ENCODE assay signal across 11 cellular contexts in the genomic region with DNA sequence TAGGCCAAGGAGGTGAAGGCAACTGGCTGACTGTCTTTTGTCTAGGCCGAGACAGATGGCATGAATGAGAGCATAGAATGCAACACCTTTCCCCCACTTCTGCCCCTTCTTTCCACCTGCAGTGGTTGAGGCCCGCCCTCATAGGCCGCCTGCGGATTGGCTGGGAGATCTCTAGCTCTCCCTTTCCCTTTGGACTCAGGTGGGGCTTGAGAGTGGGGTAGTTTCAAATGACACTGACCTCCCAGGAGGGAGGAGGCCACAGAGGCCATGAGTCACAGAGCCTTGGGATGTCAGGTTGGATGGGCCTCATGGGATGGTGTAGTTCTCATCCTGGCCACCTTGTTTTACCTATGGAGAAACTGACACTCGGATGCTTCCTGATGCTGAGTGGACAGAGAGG. TPM values are rescaled to one million over a fixed set of nuclear protein-coding genes. Genes with fewer than 3 reads are reported as not detected.
DNase-seq lines count a peak whose midpoint lies in the region; ATAC-seq and TF ChIP-seq lines count a peak whose summit lies in the region.
"Had no signal": no experiment of that assay in that cellular context is flagged by ENCODE, and none has a peak within 500 bp of the region (broad histone marks: within the 10 kb centered on the region; RNA-seq: fewer than 3 reads in every experiment).

No MANE protein-coding gene starts in this region.

- H3K36me3 Mint-ChIP-seq in T-helper 17 cell (ENCODE audit: low read depth): peaks cover 5% of the 10 kb centered on the region
- H3K36me3 Mint-ChIP-seq: CD8-positive, alpha-beta T cell had no signal

- ATAC-seq in T-helper 17 cell (no peak), HG03457 (IDR thresholded peaks at IDR 0.05; ENCODE audit: unreplicated experiment) (no peak)
- ATAC-seq: CD8-positive, alpha-beta T cell had no signal

- DNase-seq in DMS79 (lab: John Stamatoyannopoulos, UW): peak; percentile 65
- DNase-seq in NCI-H128 (lab: John Stamatoyannopoulos, UW; ENCODE audit: unreplicated experiment): peak; percentile 32
- no peak for DNase-seq in brain microvascular endothelial cell
- no peak for DNase-seq in T-helper 17 cell
- DNase-seq in breast epithelium (ENCODE audit: low spot score in 2 of 2): no peak
- DNase-seq: activated CD4-positive, alpha-beta T cell treated with anti-CD3 and anti-CD28 coated beads for 1 hour; CD8-positive, alpha-beta T cell; stimulated activated CD4-positive, alpha-beta T cell treated with anti-CD3 and anti-CD28 coated beads, Interleukin-15, amount 100 ng/mL, for 24 hours had no signal

- peaks cover 23% of the 10 kb centered on the region for H3K4me1 ChIP-seq in rectal smooth muscle tissue (ENCODE audit: control insufficient read depth, insufficient read depth, low read length)
- no peaks in the 10 kb centered on the region for H3K4me1 ChIP-seq in breast epithelium

- no peaks in the 10 kb centered on the region for H3K27me3 Mint-ChIP-seq in T-helper 17 cell

- no peaks in the 10 kb centered on the region for H3K9me3 ChIP-seq in T-helper 17 cell (ENCODE audit: control insufficient read depth, low read length, poor library complexity, severe bottlenecking)
- no peaks in the 10 kb centered on the region for H3K9me3 ChIP-seq in breast epithelium

- H3K27me3 ChIP-seq in brain microvascular endothelial cell (replicated peaks) (no peaks in the 10 kb centered on the region), rectal smooth muscle tissue (ENCODE audit: control insufficient read depth, insufficient read depth, low read length) (no peaks in the 10 kb centered on the region), breast epithelium (no peaks in the 10 kb centered on the region)

- TF ChIP-seq POLR2A in breast epithelium (IDR thresholded peaks at IDR 0.05): no peak

- peaks cover 28% of the 10 kb centered on the region for H3K4me1 Mint-ChIP-seq in T-helper 17 cell

- TF ChIP-seq CTCF in brain microvascular endothelial cell (IDR thresholded peaks at IDR 0.05; ENCODE audit: low read depth, low read length, missing control alignments) (no peak), breast epithelium (IDR thresholded peaks at IDR 0.05) (no peak)

- H3K9ac ChIP-seq in rectal smooth muscle tissue (ENCODE audit: low read length): no peak overlapping the region
- H3K9ac ChIP-seq: KMS-11 had no signal

- no peak overlapping the region for H3K4me3 ChIP-seq in brain microvascular endothelial cell (ENCODE audit: low read depth, low read length)
- no peak overlapping the region for H3K4me3 ChIP-seq in rectal smooth muscle tissue (ENCODE audit: low read length)
- H3K4me3 ChIP-seq in breast epithelium: no peak overlapping the region

- in situ Hi-C loops in brain microvascular endothelial cell (cut with HindIII; ENCODE audit: low pct_ligation_motif_present, low sequenced_read_pairs): no loop called here

- intact Hi-C loops in breast epithelium (cut with DNase I; ENCODE audit: low total_unique reads): no loop called here

- no peak overlapping the region for H3K27ac Mint-ChIP-seq in T-helper 17 cell
- H3K27ac Mint-ChIP-seq: CD8-positive, alpha-beta T cell had no signal

- H3K27ac ChIP-seq in brain microvascular endothelial cell (peak overlapping the region; percentile 60), rectal smooth muscle tissue (ENCODE audit: low read depth, low read length) (peak overlapping the region; percentile 78), breast epithelium (peak overlapping the region in 1 of 2 donors; percentile 45)
- H3K27ac ChIP-seq: KMS-11 had no signal

- H3K4me3 Mint-ChIP-seq in T-helper 17 cell: no peak overlapping the region
- H3K4me3 Mint-ChIP-seq: CD8-positive, alpha-beta T cell had no signal

- peaks cover 84% of the 10 kb centered on the region for H3K36me3 ChIP-seq in brain microvascular endothelial cell (replicated peaks)
- H3K36me3 ChIP-seq in rectal smooth muscle tissue (ENCODE audit: control insufficient read depth, insufficient read depth, low read length): no peaks in the 10 kb centered on the region
- no peaks in the 10 kb centered on the region for H3K36me3 ChIP-seq in breast epithelium

RNA-seq across cellular contexts. Expression of a gene that starts 9.1 kb away (rescaled TPM):
- total RNA-seq in T-helper 17 cell (10 to 100 TPM; 52.0 to 66.9 TPM), breast epithelium (10 to 100 TPM; 30.9 to 52.4 (median 38.6) TPM)

Comparison
In these comparisons a context has a peak if more than half of its experiments do, and no peak if none do; other contexts are left out.
1. DNase-seq: peak in DMS79 (single experiment) and NCI-H128 (single experiment); none in brain microvascular endothelial cell (single experiment), T-helper 17 cell (0 of 3) and breast epithelium (0 of 2).